Comparison of ENCODE assay signal across 8 cellular contexts in the genomic region with DNA sequence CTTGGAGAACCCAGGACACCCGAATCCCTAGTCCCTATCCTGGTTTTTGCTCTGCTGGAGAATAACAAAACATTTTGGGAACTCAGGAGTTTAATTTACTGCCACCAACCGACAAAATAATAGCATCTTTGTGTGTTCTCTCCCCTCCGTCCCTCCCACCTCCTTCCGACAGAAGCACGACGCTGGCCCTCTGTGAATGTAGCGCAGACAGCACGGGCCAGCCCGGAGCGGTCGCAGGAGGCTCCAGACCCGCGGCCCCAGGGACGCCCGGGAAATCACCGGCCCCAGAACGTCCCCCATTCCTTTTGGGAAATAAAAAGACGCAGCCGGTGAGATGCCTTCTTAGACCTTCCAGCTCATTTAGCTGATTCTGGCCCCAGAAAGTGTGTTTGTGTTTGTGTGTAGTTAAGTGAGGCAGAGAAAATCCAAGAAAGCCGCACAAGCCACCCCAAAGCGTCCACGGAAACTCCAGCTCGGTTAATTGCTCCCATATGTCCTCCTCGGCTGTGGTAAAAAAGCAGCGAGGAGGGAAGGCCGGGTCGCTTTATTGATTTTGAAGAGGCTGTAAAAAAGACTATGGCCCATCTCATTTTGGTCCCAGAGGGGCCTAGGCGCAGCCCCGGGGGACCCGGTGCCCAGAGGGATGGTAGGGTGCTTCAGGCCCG. TPM values are rescaled to one million over a fixed set of nuclear protein-coding genes. Genes with fewer than 3 reads are reported as not detected.
DNase-seq lines count a peak whose midpoint lies in the region; FAIRE-seq and TF ChIP-seq lines count a peak whose summit lies in the region.

No MANE protein-coding gene starts in this region.

- no peaks in the 10 kb centered on the region for H3K9me3 ChIP-seq in smooth muscle cell (replicated peaks; ENCODE audit: low read depth)

- peak overlapping the region; percentile 78 for H3K9ac ChIP-seq in smooth muscle cell (ENCODE audit: low read depth)

- TF ChIP-seq CTCF in cardiac fibroblast (IDR thresholded peaks at IDR 0.05; ENCODE audit: low read depth, low read length) (no peak), smooth muscle cell (IDR thresholded peaks at IDR 0.05; ENCODE audit: borderline replicate concordance, insufficient read depth, poor library complexity, severe bottlenecking) (no peak)

- peak overlapping the region; percentile 84 for H3K4me2 ChIP-seq in smooth muscle cell

- H3K27me3 Mint-ChIP-seq in T-helper 1 cell treated with Interleukin-12 subunit alpha and Interleukin-12 subunit beta and Interleukin-4 antibody, amounts not matched to agents 30 μg/mL and 1 μg/mL, for 36 hours (ENCODE audit: low read depth): peaks cover 82% of the 10 kb centered on the region

- H3K27me3 ChIP-seq in smooth muscle cell (ENCODE audit: low read depth): no peaks in the 10 kb centered on the region

- peak overlapping the region; percentile 53 to 80 for H3K4me3 ChIP-seq in cardiac fibroblast (replicated peaks in 1 of 2; ENCODE audit: low read depth in 2 of 2, low read length in 2 of 2)
- H3K4me3 ChIP-seq in smooth muscle cell: peak overlapping the region; percentile 91

- peaks cover 32% of the 10 kb centered on the region for H4K20me1 ChIP-seq in smooth muscle cell (ENCODE audit: low read depth)

- peak overlapping the region; percentile 76 for H3K27ac ChIP-seq in smooth muscle cell (ENCODE audit: low read depth)

- H3K36me3 ChIP-seq in smooth muscle cell (ENCODE audit: low read depth): no peaks in the 10 kb centered on the region

- no peak overlapping the region for H3K27ac Mint-ChIP-seq in T-helper 1 cell treated with Interleukin-12 subunit alpha and Interleukin-12 subunit beta and Interleukin-4 antibody, amounts not matched to agents 30 μg/mL and 1 μg/mL, for 36 hours

- peaks cover 11% of the 10 kb centered on the region for H3K4me1 Mint-ChIP-seq in T-helper 1 cell treated with Interleukin-12 subunit alpha and Interleukin-12 subunit beta and Interleukin-4 antibody, amounts not matched to agents 30 μg/mL and 1 μg/mL, for 36 hours (ENCODE audit: low read depth)

- H3K36me3 Mint-ChIP-seq in T-helper 1 cell treated with Interleukin-12 subunit alpha and Interleukin-12 subunit beta and Interleukin-4 antibody, amounts not matched to agents 30 μg/mL and 1 μg/mL, for 36 hours (ENCODE audit: low read depth): no peaks in the 10 kb centered on the region

- H2AFZ ChIP-seq in smooth muscle cell (ENCODE audit: low read depth): peak overlapping the region; percentile 94

- peaks cover 33% of the 10 kb centered on the region for H3K79me2 ChIP-seq in smooth muscle cell (ENCODE audit: low read depth)

- DNase-seq in T-helper 1 cell (no peak), NCI-H2171 treated with DMSO at 0.1 percent for 48 hours (lab: John Stamatoyannopoulos, UW) (peak; percentile 79), cardiac fibroblast (ENCODE audit: low read depth in 2 of 2) (peak; percentile 62 to 65), iris pigment epithelial cell (ENCODE audit: low read depth) (peak; percentile 56), smooth muscle cell (lab: John Stamatoyannopoulos, UW; ENCODE audit: unreplicated experiment) (peak; percentile 61), GM12892 (ENCODE audit: insufficient read length) (no peak), NCI-H2081 treated with DMSO at 0.1 percent for 48 hours (lab: John Stamatoyannopoulos, UW) (no peak)

- no peaks in the 10 kb centered on the region for H3K9me3 Mint-ChIP-seq in T-helper 1 cell treated with Interleukin-12 subunit alpha and Interleukin-12 subunit beta and Interleukin-4 antibody, amounts not matched to agents 30 μg/mL and 1 μg/mL, for 36 hours

- peaks cover 30% of the 10 kb centered on the region for H3F3A ChIP-seq in smooth muscle cell (ENCODE audit: low read depth)

- peaks cover 58% of the 10 kb centered on the region for H3K4me1 ChIP-seq in smooth muscle cell (ENCODE audit: low read depth)

- peak overlapping the region; percentile 49 for H3K4me3 Mint-ChIP-seq in T-helper 1 cell treated with Interleukin-12 subunit alpha and Interleukin-12 subunit beta and Interleukin-4 antibody, amounts not matched to agents 30 μg/mL and 1 μg/mL, for 36 hours

- under 1% methylated on average over 31 of the region's 31 CpGs for WGBS in smooth muscle cell (ENCODE audit: low lambda C conversion rate)

- no peak for FAIRE-seq in GM12892 (lab: Jason Lieb, UNC)

- no peak for TF ChIP-seq POLR2A in GM12892 (IDR thresholded peaks at IDR 0.05; ENCODE audit: low read depth, low read length)

RNA-seq across cellular contexts. Expression of a gene that starts 0.6 kb away (rescaled TPM):
- total RNA-seq in smooth muscle cell: 30.8 and 35.3 TPM in 2 replicates
- 9.1 and 17.0 TPM in 2 replicates for polyA plus RNA-seq in smooth muscle cell
- 7.3 TPM for polyA plus RNA-seq in GM12892 (2012; ENCODE audit: missing spikeins)

Comparison
In these comparisons a context has a peak if more than half of its experiments do, and no peak if none do; other contexts are left out.
1. DNase-seq: peak in NCI-H2171 treated with DMSO at 0.1 percent for 48 hours (single experiment), cardiac fibroblast (2 of 2), iris pigment epithelial cell (single experiment) and smooth muscle cell (single experiment); none in T-helper 1 cell (0 of 5), GM12892 (single experiment) and NCI-H2081 treated with DMSO at 0.1 percent for 48 hours (single experiment).